ENCODE assay signal across 2 cellular contexts in the genomic region with DNA sequence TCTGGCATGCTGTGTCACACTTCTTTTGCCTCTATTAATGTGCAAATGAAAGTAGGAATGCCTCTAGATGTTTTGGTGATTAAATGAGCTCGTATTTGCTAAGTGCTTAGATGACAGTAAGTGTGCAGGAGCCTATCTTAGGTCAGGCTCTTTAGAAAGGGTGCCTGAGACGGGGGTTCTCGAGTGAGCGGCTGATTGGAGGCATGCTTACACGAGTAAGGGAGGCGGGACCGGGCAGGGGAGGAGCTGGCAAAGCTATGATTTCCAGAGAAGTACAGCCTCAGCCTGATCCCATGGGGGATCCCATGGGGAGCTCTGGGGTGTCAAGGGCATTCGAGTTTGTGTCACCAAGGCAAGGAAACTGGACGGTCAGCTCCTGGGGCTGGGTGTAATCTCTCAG.
TF ChIP-seq lines count a peak whose summit lies in the region.

No MANE protein-coding gene starts in this region.

TF ChIP-seq in A549, 52 proteins besides CTCF, POLR2A, EP300 and RAD21 (continued from another document):
- TF ChIP-seq, protein P1, sequence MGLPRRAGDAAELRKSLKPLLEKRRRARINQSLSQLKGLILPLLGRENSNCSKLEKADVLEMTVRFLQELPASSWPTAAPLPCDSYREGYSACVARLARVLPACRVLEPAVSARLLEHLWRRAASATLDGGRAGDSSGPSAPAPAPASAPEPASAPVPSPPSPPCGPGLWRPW (IDR thresholded peaks at IDR 0.05), result no peak
- no peak for TF ChIP-seq MAZ (IDR thresholded peaks at IDR 0.05; ENCODE audit: borderline replicate concordance, low read depth, low read length)
- no peak for TF ChIP-seq ZC3H11A (IDR thresholded peaks at IDR 0.05)

TF ChIP-seq in WTC11, 78 proteins besides CTCF, POLR2A, EP300 and RAD21 (continued from another document):
- TF ChIP-seq, protein P2, sequence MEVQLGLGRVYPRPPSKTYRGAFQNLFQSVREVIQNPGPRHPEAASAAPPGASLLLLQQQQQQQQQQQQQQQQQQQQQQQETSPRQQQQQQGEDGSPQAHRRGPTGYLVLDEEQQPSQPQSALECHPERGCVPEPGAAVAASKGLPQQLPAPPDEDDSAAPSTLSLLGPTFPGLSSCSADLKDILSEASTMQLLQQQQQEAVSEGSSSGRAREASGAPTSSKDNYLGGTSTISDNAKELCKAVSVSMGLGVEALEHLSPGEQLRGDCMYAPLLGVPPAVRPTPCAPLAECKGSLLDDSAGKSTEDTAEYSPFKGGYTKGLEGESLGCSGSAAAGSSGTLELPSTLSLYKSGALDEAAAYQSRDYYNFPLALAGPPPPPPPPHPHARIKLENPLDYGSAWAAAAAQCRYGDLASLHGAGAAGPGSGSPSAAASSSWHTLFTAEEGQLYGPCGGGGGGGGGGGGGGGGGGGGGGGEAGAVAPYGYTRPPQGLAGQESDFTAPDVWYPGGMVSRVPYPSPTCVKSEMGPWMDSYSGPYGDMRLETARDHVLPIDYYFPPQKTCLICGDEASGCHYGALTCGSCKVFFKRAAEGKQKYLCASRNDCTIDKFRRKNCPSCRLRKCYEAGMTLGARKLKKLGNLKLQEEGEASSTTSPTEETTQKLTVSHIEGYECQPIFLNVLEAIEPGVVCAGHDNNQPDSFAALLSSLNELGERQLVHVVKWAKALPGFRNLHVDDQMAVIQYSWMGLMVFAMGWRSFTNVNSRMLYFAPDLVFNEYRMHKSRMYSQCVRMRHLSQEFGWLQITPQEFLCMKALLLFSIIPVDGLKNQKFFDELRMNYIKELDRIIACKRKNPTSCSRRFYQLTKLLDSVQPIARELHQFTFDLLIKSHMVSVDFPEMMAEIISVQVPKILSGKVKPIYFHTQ (CRISPR knock-in tag; IDR thresholded peaks at IDR 0.05), result no peak
- TF ChIP-seq EMX1 (CRISPR knock-in tag; IDR thresholded peaks at IDR 0.05), result no peak
- TF ChIP-seq, protein P3, sequence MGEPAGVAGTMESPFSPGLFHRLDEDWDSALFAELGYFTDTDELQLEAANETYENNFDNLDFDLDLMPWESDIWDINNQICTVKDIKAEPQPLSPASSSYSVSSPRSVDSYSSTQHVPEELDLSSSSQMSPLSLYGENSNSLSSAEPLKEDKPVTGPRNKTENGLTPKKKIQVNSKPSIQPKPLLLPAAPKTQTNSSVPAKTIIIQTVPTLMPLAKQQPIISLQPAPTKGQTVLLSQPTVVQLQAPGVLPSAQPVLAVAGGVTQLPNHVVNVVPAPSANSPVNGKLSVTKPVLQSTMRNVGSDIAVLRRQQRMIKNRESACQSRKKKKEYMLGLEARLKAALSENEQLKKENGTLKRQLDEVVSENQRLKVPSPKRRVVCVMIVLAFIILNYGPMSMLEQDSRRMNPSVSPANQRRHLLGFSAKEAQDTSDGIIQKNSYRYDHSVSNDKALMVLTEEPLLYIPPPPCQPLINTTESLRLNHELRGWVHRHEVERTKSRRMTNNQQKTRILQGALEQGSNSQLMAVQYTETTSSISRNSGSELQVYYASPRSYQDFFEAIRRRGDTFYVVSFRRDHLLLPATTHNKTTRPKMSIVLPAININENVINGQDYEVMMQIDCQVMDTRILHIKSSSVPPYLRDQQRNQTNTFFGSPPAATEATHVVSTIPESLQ (CRISPR knock-in tag; IDR thresholded peaks at IDR 0.05), result no peak
- TF ChIP-seq, protein P4, sequence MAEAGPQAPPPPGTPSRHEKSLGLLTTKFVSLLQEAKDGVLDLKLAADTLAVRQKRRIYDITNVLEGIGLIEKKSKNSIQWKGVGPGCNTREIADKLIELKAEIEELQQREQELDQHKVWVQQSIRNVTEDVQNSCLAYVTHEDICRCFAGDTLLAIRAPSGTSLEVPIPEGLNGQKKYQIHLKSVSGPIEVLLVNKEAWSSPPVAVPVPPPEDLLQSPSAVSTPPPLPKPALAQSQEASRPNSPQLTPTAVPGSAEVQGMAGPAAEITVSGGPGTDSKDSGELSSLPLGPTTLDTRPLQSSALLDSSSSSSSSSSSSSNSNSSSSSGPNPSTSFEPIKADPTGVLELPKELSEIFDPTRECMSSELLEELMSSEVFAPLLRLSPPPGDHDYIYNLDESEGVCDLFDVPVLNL (CRISPR knock-in tag; IDR thresholded peaks at IDR 0.05; ENCODE audit: borderline replicate concordance, low read depth), result no peak
